33 cellular contexts compared by ENCODE assay signal in the genomic region with DNA sequence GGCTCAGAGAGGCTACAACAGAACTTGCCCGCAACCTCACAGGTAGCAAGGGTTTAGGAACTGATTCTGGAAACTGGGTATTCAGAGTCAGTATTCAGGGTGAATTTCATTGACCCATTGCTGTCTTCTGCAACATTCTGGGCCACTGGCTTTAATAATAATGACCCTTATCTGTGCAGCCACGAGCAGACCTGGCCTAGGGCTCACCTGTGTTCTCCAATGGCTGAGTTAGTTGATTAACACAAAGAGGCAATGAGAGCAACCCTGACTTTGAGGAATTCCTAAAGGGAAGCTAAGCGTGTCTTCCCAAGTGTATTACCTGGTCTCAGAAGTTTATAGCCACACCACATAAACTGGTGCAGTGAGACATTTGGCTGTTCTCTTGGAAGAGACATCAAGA.
"Had no signal": no experiment of that assay in that cellular context is flagged by ENCODE, and none has a peak within 500 bp of the region (broad histone marks: within the 10 kb centered on the region; RNA-seq: fewer than 3 reads in every experiment).

No MANE protein-coding gene starts in this region.

- H3K4me1 ChIP-seq: adrenal gland, body of pancreas, breast epithelium had no signal

- H3K27me3 ChIP-seq: adrenal gland, body of pancreas, brain microvascular endothelial cell, breast epithelium had no signal

- H3K36me3 ChIP-seq: adrenal gland, brain microvascular endothelial cell, breast epithelium, WERI-Rb-1 had no signal

- DNase-seq: activated CD4-positive, alpha-beta memory T cell treated with anti-CD3 and anti-CD28 coated beads for 36 hours; activated CD4-positive, alpha-beta T cell treated with anti-CD3 and anti-CD28 coated beads for 1 hour; activated CD4-positive, alpha-beta T cell treated with anti-CD3 and anti-CD28 coated beads for 36 hours; activated CD4-positive, alpha-beta T cell treated with anti-CD3 and anti-CD28 coated beads, Interleukin-2, amount 10 ng/mL, durations not matched to agents 24 days and 14 days; activated CD4-positive, alpha-beta T cell treated with anti-CD3 and anti-CD28 coated beads, Interleukin-2, amount 50 U/mL, for 1 hour; activated CD4-positive, alpha-beta T cell treated with anti-CD3 and anti-CD28 coated beads, Interleukin-2, amount 50 U/mL, for 4 hours; activated CD4-positive, CD25-positive, alpha-beta regulatory T cell; activated CD8-positive, alpha-beta memory T cell treated with anti-CD3 and anti-CD28 coated beads, Interleukin-2, amount 50 U/mL, for 4 hours; activated CD8-positive, alpha-beta T cell treated with anti-CD3 and anti-CD28 coated beads for 36 hours; activated effector memory CD4-positive, alpha-beta T cell treated with anti-CD3 and anti-CD28 coated beads, Interleukin-2, amount 50 U/mL, for 16 hours; activated gamma-delta T cell treated with Interleukin-2 at 50 U/mL for 16 hours; activated naive CD4-positive, alpha-beta T cell; activated naive CD4-positive, alpha-beta T cell treated with anti-CD3 and anti-CD28 coated beads for 36 hours; activated naive CD4-positive, alpha-beta T cell treated with anti-CD3 and anti-CD28 coated beads, Interleukin-2, amount 50 U/mL, for 16 hours; activated naive CD8-positive, alpha-beta T cell treated with anti-CD3 and anti-CD28 coated beads for 36 hours; activated T-cell treated with anti-CD3 and anti-CD28 coated beads for 4 hours; activated T-cell treated with anti-CD3 and anti-CD28 coated beads, Interleukin-2, amount 50 U/mL, for 1 hour; activated T-cell treated with anti-CD3 and anti-CD28 coated beads, Interleukin-2, amount 50 U/mL, for 4 hours; activated T-cell treated with anti-CD3 and anti-CD28 coated beads, Interleukin-2, amount 50 U/mL, for 72 hours; adrenal gland; amniotic stem cell; aorta; body of pancreas; brain microvascular endothelial cell; cerebellar nuclear complex; T-cell; T-helper 17 cell; WERI-Rb-1 had no signal

- H3K4me3 ChIP-seq: adrenal gland, body of pancreas, breast epithelium had no signal

- ATAC-seq: activated CD4-positive, alpha-beta T cell treated with anti-CD3 and anti-CD28 coated beads for 36 hours; activated CD4-positive, CD25-positive, alpha-beta regulatory T cell treated with anti-CD3 and anti-CD28 coated beads, Interleukin-2, amount 50 U/mL, for 24 hours; activated CD8-positive, alpha-beta T cell treated with anti-CD3 and anti-CD28 coated beads for 36 hours; activated naive CD4-positive, alpha-beta T cell treated with anti-CD3 and anti-CD28 coated beads, Interleukin-2, amount 50 U/mL, for 72 hours; activated T-cell treated with anti-CD3 and anti-CD28 coated beads, Interleukin-2, amount 50 U/mL, for 4 hours; activated T-cell treated with anti-CD3 and anti-CD28 coated beads, Interleukin-2, amount 50 U/mL, for 72 hours; activated T-helper 17 cell treated with anti-CD3 and anti-CD28 coated beads, Interleukin-2, amount 50 U/mL, for 72 hours; body of pancreas; T-cell; T-helper 17 cell; WTC11 had no signal

- H3K27ac ChIP-seq: adrenal gland, body of pancreas, brain microvascular endothelial cell, breast epithelium, WERI-Rb-1 had no signal

- H3K9me3 ChIP-seq: adrenal gland, body of pancreas, breast epithelium had no signal
